ENCODE assay signal across 26 cellular contexts in genomic region chr21:28221984-28222383, GRCh38.
"Had no signal": no experiment of that assay in that cellular context is flagged by ENCODE, and none has a peak within 500 bp of the region (broad histone marks: within the 10 kb centered on the region; RNA-seq: fewer than 3 reads in every experiment).

No MANE protein-coding gene starts in this region.

- H3K4me3 ChIP-seq: colonic mucosa, esophagus squamous epithelium, gastrocnemius medialis, heart right ventricle, left lung, lower lobe of right lung, mucosa of descending colon had no signal

- H3K27ac Mint-ChIP-seq: dendritic cell treated with granulocyte-macrophage colony-stimulating factor and Interleukin-4, amounts not matched to agents 40 ng/mL and 50 ng/mL, for 4 days; effector memory CD8-positive, alpha-beta T cell; endodermal cell; naive B cell had no signal

- H3K27me3 ChIP-seq: colonic mucosa, esophagus squamous epithelium, gastrocnemius medialis, heart right ventricle, left lung had no signal

- H3K4me1 Mint-ChIP-seq: endodermal cell, naive B cell had no signal

- H3K9me3 ChIP-seq: colonic mucosa, esophagus squamous epithelium, gastrocnemius medialis, heart right ventricle, left lung, lower lobe of right lung, mucosa of descending colon had no signal

- H3K36me3 Mint-ChIP-seq: naive B cell had no signal

- H3K4me1 ChIP-seq: colonic mucosa, esophagus squamous epithelium, left lung, lower lobe of right lung had no signal

- ATAC-seq: effector memory CD8-positive, alpha-beta T cell; esophagus mucosa; gastrocnemius medialis; heart right ventricle; left cardiac atrium; left lung; left ventricle myocardium superior; lower lobe of right lung; mucosa of descending colon had no signal

- H3K36me3 ChIP-seq: colonic mucosa, esophagus squamous epithelium, gastrocnemius medialis, heart right ventricle, left lung, lower lobe of right lung had no signal

- H3K9me3 Mint-ChIP-seq: endodermal cell had no signal

- H3K27ac ChIP-seq: colonic mucosa, epithelial cell of prostate, gastrocnemius medialis, heart right ventricle, left lung, lower lobe of right lung had no signal

- H3K4me3 Mint-ChIP-seq: dendritic cell treated with granulocyte-macrophage colony-stimulating factor and Interleukin-4, amounts not matched to agents 40 ng/mL and 50 ng/mL, for 4 days; effector memory CD8-positive, alpha-beta T cell; endodermal cell; mesothelial cell of epicardium had no signal

- FAIRE-seq: keratinocyte had no signal

- H3K27me3 Mint-ChIP-seq: effector memory CD8-positive, alpha-beta T cell; naive B cell had no signal

- DNase-seq: colonic mucosa; cortex of kidney; effector CD8-positive, alpha-beta T cell; effector memory CD8-positive, alpha-beta T cell; endodermal cell; erythroblast; esophagus squamous epithelium; foreskin fibroblast; foreskin melanocyte; gastrocnemius medialis; glutamatergic neuron; head of caudate nucleus; heart right ventricle; hippocampal formation; left cardiac atrium; left lung; left ventricle myocardium superior; lower lobe of right lung; mesenchymal stem cell; mucosa of descending colon; naive B cell had no signal
